1 cellular context compared by ENCODE assay signal in the genomic region with DNA sequence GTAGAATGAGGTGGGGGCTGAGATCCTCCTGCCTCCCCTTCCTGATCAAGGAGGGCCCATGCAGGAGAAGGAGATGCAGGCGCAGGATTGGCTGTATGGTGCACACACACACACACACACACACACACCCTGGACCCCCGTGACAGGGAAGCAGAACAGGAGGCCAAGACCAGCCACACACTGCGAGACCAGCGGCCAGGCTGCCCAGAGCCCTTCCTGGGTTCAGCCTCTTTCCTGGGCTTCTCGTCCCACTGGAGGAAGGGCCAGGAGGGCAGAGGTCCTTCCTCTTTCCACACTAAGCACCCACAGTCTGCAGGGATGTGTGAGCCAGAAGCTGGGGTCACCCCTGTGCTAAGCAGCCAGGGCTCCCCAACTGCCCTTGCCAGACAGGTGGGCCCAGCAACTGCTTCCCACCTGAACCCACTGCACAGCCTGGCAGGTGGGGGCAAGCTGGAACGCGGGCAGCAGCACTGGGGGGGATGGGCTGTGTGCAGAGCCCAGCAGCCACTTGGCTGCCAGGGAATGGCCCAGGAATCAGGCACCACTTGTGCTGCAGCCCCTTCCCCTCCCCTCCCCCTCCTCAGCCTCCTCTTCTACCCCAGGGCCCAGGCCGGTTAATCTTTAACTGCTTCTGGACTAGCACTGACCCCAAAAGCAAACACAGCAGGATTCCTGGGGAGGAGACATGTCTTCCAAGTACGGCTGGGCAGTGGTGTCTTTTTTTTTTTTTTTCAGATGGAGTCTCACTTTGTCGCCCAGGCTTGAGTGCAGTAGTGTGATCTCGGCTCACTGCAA.
TF ChIP-seq lines count a peak whose summit lies in the region.

No MANE protein-coding gene starts in this region.

TF ChIP-seq in H1, 55 proteins besides CTCF, POLR2A, EP300 and RAD21 (continued from another document):
- TF ChIP-seq, protein P1, sequence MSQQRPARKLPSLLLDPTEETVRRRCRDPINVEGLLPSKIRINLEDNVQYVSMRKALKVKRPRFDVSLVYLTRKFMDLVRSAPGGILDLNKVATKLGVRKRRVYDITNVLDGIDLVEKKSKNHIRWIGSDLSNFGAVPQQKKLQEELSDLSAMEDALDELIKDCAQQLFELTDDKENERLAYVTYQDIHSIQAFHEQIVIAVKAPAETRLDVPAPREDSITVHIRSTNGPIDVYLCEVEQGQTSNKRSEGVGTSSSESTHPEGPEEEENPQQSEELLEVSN (IDR thresholded peaks at IDR 0.05): no peak
- TF ChIP-seq TAF1 (IDR thresholded peaks at IDR 0.05; ENCODE audit: low read depth, low read length) (no peak), CHD2 (IDR thresholded peaks at IDR 0.05; ENCODE audit: low read length) (no peak), KDM4A (IDR thresholded peaks at IDR 0.05; ENCODE audit: low read depth, low read length, severe bottlenecking) (no peak), EGR1 (IDR thresholded peaks at IDR 0.05; ENCODE audit: borderline replicate concordance, low read depth, low read length) (no peak), SP4 (IDR thresholded peaks at IDR 0.05; ENCODE audit: low read length) (no peak), HDAC6 (IDR thresholded peaks at IDR 0.05; ENCODE audit: low read depth, low read length) (no peak), CEBPB (IDR thresholded peaks at IDR 0.05; ENCODE audit: low read depth, low read length) (no peak), POU5F1 (IDR thresholded peaks at IDR 0.05; ENCODE audit: low read depth, low read length) (no peak), BACH1 (IDR thresholded peaks at IDR 0.05; ENCODE audit: low read length) (no peak), GTF2F1 (IDR thresholded peaks at IDR 0.05; ENCODE audit: borderline replicate concordance, low read depth, low read length) (no peak), TBP (IDR thresholded peaks at IDR 0.05; ENCODE audit: low read depth, low read length) (no peak), KDM5A (IDR thresholded peaks at IDR 0.05; ENCODE audit: low read length) (no peak), GABPA (IDR thresholded peaks at IDR 0.05; ENCODE audit: borderline replicate concordance, insufficient read depth, low read length) (no peak)
